ENCODE assay signal across 14 cellular contexts in genomic region chr1:202575906-202576653, GRCh38.
DNase-seq lines count a peak whose midpoint lies in the region; ATAC-seq and TF ChIP-seq lines count a peak whose summit lies in the region.
"Had no signal": no experiment of that assay in that cellular context is flagged by ENCODE, and none has a peak within 500 bp of the region (broad histone marks: within the 10 kb centered on the region; RNA-seq: fewer than 3 reads in every experiment).

No MANE protein-coding gene starts in this region.

- H3K4me1 ChIP-seq in SJSA1 (replicated peaks), result peaks cover 62% of the 10 kb centered on the region

- ATAC-seq in HG03095 (IDR thresholded peaks at IDR 0.05; ENCODE audit: unreplicated experiment), result no peak
- ATAC-seq: activated CD8-positive, alpha-beta T cell treated with anti-CD3 and anti-CD28 coated beads for 36 hours; HCT116 had no signal

- H3K9me3 Mint-ChIP-seq in osteocyte (ENCODE audit: unreplicated experiment), result no peaks in the 10 kb centered on the region
- H3K9me3 Mint-ChIP-seq: activated CD8-positive, alpha-beta T cell treated with anti-CD3 and anti-CD28 coated beads for 36 hours; activated naive CD8-positive, alpha-beta T cell treated with anti-CD3 and anti-CD28 coated beads, Interleukin-2, amount 10 ng/mL, durations not matched to agents 7 days and 5 days; T-helper 1 cell treated with Interleukin-12 subunit alpha and Interleukin-12 subunit beta and Interleukin-4 antibody, amounts not matched to agents 30 μg/mL and 1 μg/mL, for 36 hours had no signal

- H3K4me3 ChIP-seq in SJSA1 (no peak overlapping the region), fibroblast of pulmonary artery (replicated peaks; ENCODE audit: low read depth, low read length) (no peak overlapping the region)

- no peak overlapping the region for H3K27ac Mint-ChIP-seq in osteocyte (ENCODE audit: unreplicated experiment)
- H3K27ac Mint-ChIP-seq: activated CD8-positive, alpha-beta T cell treated with anti-CD3 and anti-CD28 coated beads for 36 hours; activated naive CD8-positive, alpha-beta T cell treated with anti-CD3 and anti-CD28 coated beads, Interleukin-2, amount 10 ng/mL, durations not matched to agents 7 days and 5 days; T-helper 1 cell treated with Interleukin-12 subunit alpha and Interleukin-12 subunit beta and Interleukin-4 antibody, amounts not matched to agents 30 μg/mL and 1 μg/mL, for 36 hours had no signal

- H3K36me3 ChIP-seq in SJSA1, result peaks cover 16% of the 10 kb centered on the region

- H3K9me3 ChIP-seq in SJSA1 (replicated peaks), result peaks cover 2% of the 10 kb centered on the region; the same call in 1 of the 2 replicates

- H3K36me3 Mint-ChIP-seq in osteocyte (ENCODE audit: unreplicated experiment), result peaks cover 12% of the 10 kb centered on the region
- H3K36me3 Mint-ChIP-seq: activated naive CD8-positive, alpha-beta T cell treated with anti-CD3 and anti-CD28 coated beads, Interleukin-2, amount 10 ng/mL, durations not matched to agents 7 days and 5 days had no signal

- H3K27ac ChIP-seq in SJSA1, result peak overlapping the region; percentile 70
- H3K27ac ChIP-seq: C4-2B had no signal

- peaks cover 49% of the 10 kb centered on the region for H3K4me1 Mint-ChIP-seq in osteocyte (ENCODE audit: unreplicated experiment)
- H3K4me1 Mint-ChIP-seq: activated naive CD8-positive, alpha-beta T cell treated with anti-CD3 and anti-CD28 coated beads, Interleukin-2, amount 10 ng/mL, durations not matched to agents 7 days and 5 days had no signal

- no peak overlapping the region for H3K4me3 Mint-ChIP-seq in osteocyte (ENCODE audit: unreplicated experiment)
- H3K4me3 Mint-ChIP-seq: activated CD8-positive, alpha-beta T cell treated with anti-CD3 and anti-CD28 coated beads for 36 hours; activated naive CD8-positive, alpha-beta T cell treated with anti-CD3 and anti-CD28 coated beads, Interleukin-2, amount 10 ng/mL, durations not matched to agents 7 days and 5 days; T-helper 1 cell treated with Interleukin-12 subunit alpha and Interleukin-12 subunit beta and Interleukin-4 antibody, amounts not matched to agents 30 μg/mL and 1 μg/mL, for 36 hours had no signal

- DNase-seq in Daoy (ENCODE audit: low read depth), result peak; percentile 58
- no peak for DNase-seq in SJSA1 (ENCODE audit: low read depth in 1 of 2, low spot score in 2 of 2)
- DNase-seq in fibroblast of pulmonary artery (ENCODE audit: low read depth), result peak; percentile 52
- DNase-seq in retina, result peak; percentile 40
- DNase-seq in activated naive CD4-positive, alpha-beta T cell (lab: John Stamatoyannopoulos, UW), result no peak
- no peak for DNase-seq in RKO (ENCODE audit: low spot score)
- DNase-seq in osteocyte (ENCODE audit: extremely low spot score, unreplicated experiment), result no peak
- DNase-seq: activated CD8-positive, alpha-beta T cell treated with anti-CD3 and anti-CD28 coated beads for 36 hours; activated naive CD8-positive, alpha-beta T cell treated with anti-CD3 and anti-CD28 coated beads, Interleukin-2, amount 10 ng/mL, durations not matched to agents 7 days and 5 days; Karpas-422 had no signal

- H3K27me3 ChIP-seq in SJSA1 (replicated peaks), result no peaks in the 10 kb centered on the region

- no peak for TF ChIP-seq CTCF in fibroblast of pulmonary artery (IDR thresholded peaks at IDR 0.05; ENCODE audit: low read length, missing control alignments)
- no peak for TF ChIP-seq CTCF in osteocyte (IDR thresholded peaks at IDR 0.05)

- H3K27me3 Mint-ChIP-seq in osteocyte (ENCODE audit: unreplicated experiment), result no peaks in the 10 kb centered on the region
- H3K27me3 Mint-ChIP-seq: activated CD8-positive, alpha-beta T cell treated with anti-CD3 and anti-CD28 coated beads for 36 hours; activated naive CD8-positive, alpha-beta T cell treated with anti-CD3 and anti-CD28 coated beads, Interleukin-2, amount 10 ng/mL, durations not matched to agents 7 days and 5 days had no signal

Comparison
In these comparisons a context has a peak if more than half of its experiments do, and no peak if none do; other contexts are left out.
1. DNase-seq: peak in Daoy (single experiment), fibroblast of pulmonary artery (single experiment) and retina (single experiment); none in SJSA1 (0 of 2), activated naive CD4-positive, alpha-beta T cell (0 of 4), RKO (single experiment) and osteocyte (single experiment).